21 cellular contexts compared by ENCODE assay signal in the genomic region with DNA sequence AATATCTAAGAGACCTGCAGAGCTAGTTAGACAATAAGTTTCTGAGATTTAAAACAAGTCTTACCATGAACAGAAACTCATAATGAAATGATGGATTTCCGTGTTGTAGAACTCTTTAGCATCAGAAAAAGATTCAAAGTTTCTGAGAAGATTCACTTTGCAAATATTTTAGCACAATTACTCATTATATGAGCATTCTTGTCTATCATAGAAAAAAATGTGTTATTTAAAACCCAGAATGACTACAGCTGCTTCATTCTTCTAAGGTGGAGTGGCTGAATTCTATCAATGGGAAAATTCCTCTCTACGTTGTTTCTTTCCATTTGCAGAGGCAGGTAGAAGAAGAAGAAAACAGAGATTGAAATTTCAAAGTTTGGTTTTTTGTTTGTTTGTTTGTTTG. TPM values are rescaled to one million over a fixed set of nuclear protein-coding genes. Genes with fewer than 3 reads are reported as not detected.
DNase-seq lines count a peak whose midpoint lies in the region; ATAC-seq and TF ChIP-seq lines count a peak whose summit lies in the region.
"Had no signal": no experiment of that assay in that cellular context is flagged by ENCODE, and none has a peak within 500 bp of the region (broad histone marks: within the 10 kb centered on the region; RNA-seq: fewer than 3 reads in every experiment).

No MANE protein-coding gene starts in this region.

- H3K27me3 ChIP-seq in IMR-90 (ENCODE audit: control insufficient read depth, insufficient read depth, low read length) (no peaks in the 10 kb centered on the region), osteoblast (ENCODE audit: insufficient read depth, low read length) (no peaks in the 10 kb centered on the region)
- H3K27me3 ChIP-seq: SJSA1 had no signal

- H4K5ac ChIP-seq in IMR-90 (ENCODE audit: low read depth, low read length), result no peak overlapping the region

- no peaks in the 10 kb centered on the region for H3K36me3 Mint-ChIP-seq in endothelial cell (ENCODE audit: low read depth, unreplicated experiment)
- H3K36me3 Mint-ChIP-seq in activated CD4-positive, alpha-beta memory T cell treated with anti-CD3 and anti-CD28 coated beads for 36 hours, result no peaks in the 10 kb centered on the region
- peaks cover 1% of the 10 kb centered on the region for H3K36me3 Mint-ChIP-seq in osteocyte (ENCODE audit: unreplicated experiment)

- H4K91ac ChIP-seq in IMR-90 (ENCODE audit: insufficient read depth, low read depth, low read length), result no peak overlapping the region

- H2BK20ac ChIP-seq in IMR-90 (ENCODE audit: low read depth, low read length), result peak overlapping the region; percentile 61

- 0 out of 2 replicates have a peak overlapping the region, but pooled peaks have one; percentile 23 for H2AK5ac ChIP-seq in IMR-90 (ENCODE audit: low read depth, low read length)

- CTCF ChIA-PET in IMR-90 (lab: Yijun Ruan, JAX), result no interaction called here
- CTCF ChIA-PET in activated CD4-positive, alpha-beta memory T cell treated with anti-CD3 and anti-CD28 coated beads for 36 hours (lab: Charles Lee), result no interaction called here

- no peak overlapping the region for H2AFZ ChIP-seq in IMR-90 (replicated peaks; ENCODE audit: low read length, poor library complexity)
- no peak overlapping the region for H2AFZ ChIP-seq in osteoblast (ENCODE audit: low read length)

- peak overlapping the region; percentile 60; the same call in 1 of the 2 replicates for H3K56ac ChIP-seq in IMR-90 (ENCODE audit: extremely low read depth, insufficient read depth, low read length)

- H3K18ac ChIP-seq in IMR-90 (ENCODE audit: low read depth, low read length), result peak overlapping the region; percentile 4; the same call in 1 of the 2 replicates

- TF ChIP-seq POLR2A in IMR-90 (IDR thresholded peaks at IDR 0.05; ENCODE audit: low read depth, low read length), result no peak

- intact Hi-C loops in IMR-90 (cut with micrococcal nuclease), result no loop called here
- intact Hi-C loops in activated CD4-positive, alpha-beta memory T cell treated with anti-CD3 and anti-CD28 coated beads for 36 hours (cut with micrococcal nuclease), result no loop called here

- DNase-seq in EL, result peak; percentile 45
- peak; percentile 43 for DNase-seq in IMR-90
- no peak for DNase-seq in endothelial cell (ENCODE audit: low spot score)
- DNase-seq in osteoblast (ENCODE audit: insufficient read length, low spot score, missing footprints), result peak; percentile 74
- DNase-seq in NCI-H2029 treated with DMSO at 0.1 percent for 48 hours (lab: John Stamatoyannopoulos, UW), result no peak
- DNase-seq in activated CD4-positive, alpha-beta memory T cell treated with anti-CD3 and anti-CD28 coated beads for 36 hours, result no peak
- no peak for DNase-seq in osteocyte (ENCODE audit: extremely low spot score, unreplicated experiment)
- DNase-seq: DMS53, H7, NCI-H1105 treated with DMSO at 0.1 percent for 48 hours, NCI-H2081, NCI-H2171, NCI-H345, NCI-H524, NCI-H774 had no signal

- H3K79me1 ChIP-seq in IMR-90 (ENCODE audit: low read depth in 1 of 2, low read length in 2 of 2), result no peaks in the 10 kb centered on the region

- H3K4me1 Mint-ChIP-seq in endothelial cell (ENCODE audit: unreplicated experiment), result peaks cover 44% of the 10 kb centered on the region
- H3K4me1 Mint-ChIP-seq in activated CD4-positive, alpha-beta memory T cell treated with anti-CD3 and anti-CD28 coated beads for 36 hours (ENCODE audit: low read depth), result peaks cover 31% of the 10 kb centered on the region
- H3K4me1 Mint-ChIP-seq in osteocyte (ENCODE audit: unreplicated experiment), result no peaks in the 10 kb centered on the region

- H3K4me2 ChIP-seq in IMR-90 (ENCODE audit: low read depth, low read length), result peak overlapping the region; percentile 27; the same call in 1 of the 2 replicates
- H3K4me2 ChIP-seq in osteoblast (ENCODE audit: insufficient read depth, low read length), result peak overlapping the region; percentile 52
- H3K4me2 ChIP-seq: KMS-11 had no signal

- no peaks in the 10 kb centered on the region for H3K79me2 ChIP-seq in osteoblast (ENCODE audit: insufficient read depth, low read length)

- no peak overlapping the region for H3K9ac ChIP-seq in IMR-90 (ENCODE audit: low read depth, low read length)
- H3K9ac ChIP-seq: KMS-11 had no signal

- peak overlapping the region; percentile 58; the same call in 1 of the 2 replicates for H2BK120ac ChIP-seq in IMR-90 (ENCODE audit: low read depth, low read length)

- H3K4ac ChIP-seq in IMR-90 (ENCODE audit: low read depth, low read length), result peak overlapping the region; percentile 58; the same call in 1 of the 2 replicates

- POLR2A ChIA-PET in IMR-90 (lab: Charles Lee; ENCODE audit: unreplicated experiment), result no interaction called here
- POLR2A ChIA-PET in activated CD4-positive, alpha-beta memory T cell treated with anti-CD3 and anti-CD28 coated beads for 36 hours (lab: Charles Lee), result no interaction called here

- H3K4me3 Mint-ChIP-seq in endothelial cell (ENCODE audit: unreplicated experiment) (no peak overlapping the region), osteocyte (ENCODE audit: unreplicated experiment) (no peak overlapping the region)
- no peak overlapping the region for H3K4me3 Mint-ChIP-seq in activated CD4-positive, alpha-beta memory T cell treated with anti-CD3 and anti-CD28 coated beads for 36 hours
- H3K4me3 Mint-ChIP-seq: T-helper 1 cell treated with Interleukin-12 subunit alpha and Interleukin-12 subunit beta and Interleukin-4 antibody, amounts not matched to agents 30 μg/mL and 1 μg/mL, for 36 hours had no signal

- no peak overlapping the region for H3K23ac ChIP-seq in IMR-90 (ENCODE audit: low read depth, low read length)

- WGBS in IMR-90 (ENCODE audit: extremely low coverage in 2 of 2, insufficient read length in 1 of 2), 2 experiments, result no CpG with 5 or more reads among the region's 2 CpGs

- H3K4me3 ChIP-seq in IMR-90 (ENCODE audit: insufficient read depth, low read depth, low read length) (no peak overlapping the region), osteoblast (ENCODE audit: insufficient read depth, low read length) (no peak overlapping the region)
- H3K4me3 ChIP-seq: SJSA1 had no signal

- H3K27ac Mint-ChIP-seq in endothelial cell (ENCODE audit: unreplicated experiment) (peak overlapping the region; percentile 58), osteocyte (ENCODE audit: unreplicated experiment) (no peak overlapping the region)
- no peak overlapping the region for H3K27ac Mint-ChIP-seq in activated CD4-positive, alpha-beta memory T cell treated with anti-CD3 and anti-CD28 coated beads for 36 hours
- H3K27ac Mint-ChIP-seq: T-helper 1 cell treated with Interleukin-12 subunit alpha and Interleukin-12 subunit beta and Interleukin-4 antibody, amounts not matched to agents 30 μg/mL and 1 μg/mL, for 36 hours had no signal

- H2AK9ac ChIP-seq in IMR-90 (replicated peaks; ENCODE audit: low read depth, low read length, poor library complexity), result no peak overlapping the region

- dilution Hi-C loops in IMR-90 (cut with HindIII; ENCODE audit: low sequenced_read_pairs, unreplicated experiment), result no loop called here

- H3K27me3 Mint-ChIP-seq in endothelial cell (ENCODE audit: unreplicated experiment) (peaks cover 1% of the 10 kb centered on the region), osteocyte (ENCODE audit: unreplicated experiment) (no peaks in the 10 kb centered on the region)
- H3K27me3 Mint-ChIP-seq in activated CD4-positive, alpha-beta memory T cell treated with anti-CD3 and anti-CD28 coated beads for 36 hours, result no peaks in the 10 kb centered on the region

- peak overlapping the region; percentile 19 to 60; a peak in 1 of 4 replicates for H4K8ac ChIP-seq in IMR-90 (ENCODE audit: low read depth in 2 of 2, low read length in 2 of 2)

- no peak for TF ChIP-seq RAD21 in IMR-90 (IDR thresholded peaks at IDR 0.05; ENCODE audit: low read length)

- H4K20me1 ChIP-seq in IMR-90 (ENCODE audit: insufficient read depth, low read length) (no peaks in the 10 kb centered on the region), osteoblast (ENCODE audit: insufficient read depth, low read length) (no peaks in the 10 kb centered on the region)

- TF ChIP-seq CTCF in IMR-90 (conservative IDR thresholded peaks at IDR 0.05; ENCODE audit: low read depth, low read length) (no peak), endothelial cell (IDR thresholded peaks at IDR 0.05; ENCODE audit: unreplicated experiment) (no peak), osteoblast (IDR thresholded peaks at IDR 0.05; ENCODE audit: extremely low read depth, low read depth, low read length) (no peak), osteocyte (IDR thresholded peaks at IDR 0.05) (no peak)

- H3K36me3 ChIP-seq in IMR-90 (ENCODE audit: control insufficient read depth, insufficient read depth, low read length), result no peaks in the 10 kb centered on the region
- no peaks in the 10 kb centered on the region for H3K36me3 ChIP-seq in osteoblast (ENCODE audit: insufficient read depth, low read length)
- H3K36me3 ChIP-seq: SJSA1 had no signal

- in situ Hi-C loops in IMR-90 (cut with MboI; ENCODE audit: low sequenced_read_pairs), result no loop called here

- no TSS peak for BruUV-seq in IMR-90 (replicated peaks; lab: Mats Ljungman, UMichigan)

- peaks cover 5% of the 10 kb centered on the region; the same call in 1 of the 2 replicates for H3K4me1 ChIP-seq in IMR-90 (ENCODE audit: control insufficient read depth, insufficient read depth, low read length)
- peaks cover 11% of the 10 kb centered on the region for H3K4me1 ChIP-seq in osteoblast (ENCODE audit: insufficient read depth, low read length)

- ATAC-seq in IMR-90 (ENCODE audit: low read depth) (peak; percentile 53; the same call in 1 of the 2 replicates), GM19467 (IDR thresholded peaks at IDR 0.05; ENCODE audit: unreplicated experiment) (no peak)
- ATAC-seq: Right ventricle myocardium inferior had no signal

- peak overlapping the region; percentile 74; the same call in 1 of the 3 replicates for H2BK15ac ChIP-seq in IMR-90 (ENCODE audit: low read depth, low read length)

- H2BK5ac ChIP-seq in IMR-90 (ENCODE audit: low read depth, low read length, poor library complexity, severe bottlenecking), result peak overlapping the region; percentile 80

- H3K9me1 ChIP-seq in IMR-90 (ENCODE audit: insufficient read depth, low read length), result peaks cover 3% of the 10 kb centered on the region; the same call in 1 of the 2 replicates

- 0 out of 2 replicates have a peak overlapping the region, but pooled peaks have one; percentile 33 for H3K14ac ChIP-seq in IMR-90 (replicated peaks; ENCODE audit: low read depth, low read length)

- H3K27ac ChIP-seq in IMR-90 (ENCODE audit: insufficient read depth, low read length), result no peak overlapping the region
- H3K27ac ChIP-seq in osteoblast (ENCODE audit: low read depth, low read length), result peak overlapping the region; percentile 42
- H3K27ac ChIP-seq: C4-2B, KMS-11, SJSA1 had no signal

- H3K9me3 Mint-ChIP-seq in endothelial cell (ENCODE audit: unreplicated experiment) (no peaks in the 10 kb centered on the region), osteocyte (ENCODE audit: unreplicated experiment) (peaks cover 5% of the 10 kb centered on the region)
- no peaks in the 10 kb centered on the region for H3K9me3 Mint-ChIP-seq in activated CD4-positive, alpha-beta memory T cell treated with anti-CD3 and anti-CD28 coated beads for 36 hours

- no peaks in the 10 kb centered on the region for H3K9me3 ChIP-seq in IMR-90 (ENCODE audit: control insufficient read depth, insufficient read depth, low read length)
- no peaks in the 10 kb centered on the region for H3K9me3 ChIP-seq in osteoblast (ENCODE audit: low read depth, low read length)
- H3K9me3 ChIP-seq: SJSA1 had no signal

RNA-seq across cellular contexts. Expression of gene RALA, which starts 21.0 kb away (rescaled TPM):
- 7.7 and 15.8 TPM in 2 replicates for total RNA-seq in IMR-90 (2012; rRNA removed)
- polyA plus RNA-seq in IMR-90 (2012; rRNA removed), result 20.5 and 21.1 TPM in 2 replicates
- 4.4 and 6.5 TPM in 2 replicates for polyA plus RNA-seq in IMR-90 (2012; cell fraction: cytosol; rRNA removed)
- 3.3 and 9.8 TPM in 2 replicates for polyA plus RNA-seq in IMR-90 (2012; cell fraction: nucleus; rRNA removed; ENCODE audit: low replicate concordance)
- 202 TPM for total RNA-seq in endothelial cell (ENCODE audit: unreplicated experiment)
- 38.4 and 44.5 TPM in 2 replicates for total RNA-seq in osteoblast
- total RNA-seq in activated CD4-positive, alpha-beta memory T cell treated with anti-CD3 and anti-CD28 coated beads for 36 hours, result 10 to 100 TPM; 27.1 to 31.4 TPM
- total RNA-seq in osteocyte, result 30.5 and 34.3 TPM in 2 replicates

RNA-seq across cellular contexts. Expression of gene YAE1, which starts 36.1 kb away (rescaled TPM):
- total RNA-seq in IMR-90 (2012; rRNA removed) (36.7 and 37.8 TPM in 2 replicates), endothelial cell (ENCODE audit: unreplicated experiment) (13.4 TPM), osteoblast (29.0 and 32.7 TPM in 2 replicates), osteocyte (19.1 and 19.3 TPM in 2 replicates)
- polyA plus RNA-seq in IMR-90 (2012; rRNA removed), result 23.9 and 28.6 TPM in 2 replicates
- 4.0 and 8.9 TPM in 2 replicates for polyA plus RNA-seq in IMR-90 (2012; cell fraction: cytosol; rRNA removed)
- 2.0 and 15.9 TPM in 2 replicates for polyA plus RNA-seq in IMR-90 (2012; cell fraction: nucleus; rRNA removed; ENCODE audit: low replicate concordance)
- 1 to 10 TPM; 7.3 to 8.8 TPM for total RNA-seq in activated CD4-positive, alpha-beta memory T cell treated with anti-CD3 and anti-CD28 coated beads for 36 hours

Comparison
In these comparisons a context has a peak if more than half of its experiments do, and no peak if none do; other contexts are left out.
1. DNase-seq: peak in EL (single experiment), IMR-90 (single experiment) and osteoblast (single experiment); none in endothelial cell (single experiment), NCI-H2029 treated with DMSO at 0.1 percent for 48 hours (single experiment), activated CD4-positive, alpha-beta memory T cell treated with anti-CD3 and anti-CD28 coated beads for 36 hours (single experiment) and osteocyte (single experiment).